In the genomic region with DNA sequence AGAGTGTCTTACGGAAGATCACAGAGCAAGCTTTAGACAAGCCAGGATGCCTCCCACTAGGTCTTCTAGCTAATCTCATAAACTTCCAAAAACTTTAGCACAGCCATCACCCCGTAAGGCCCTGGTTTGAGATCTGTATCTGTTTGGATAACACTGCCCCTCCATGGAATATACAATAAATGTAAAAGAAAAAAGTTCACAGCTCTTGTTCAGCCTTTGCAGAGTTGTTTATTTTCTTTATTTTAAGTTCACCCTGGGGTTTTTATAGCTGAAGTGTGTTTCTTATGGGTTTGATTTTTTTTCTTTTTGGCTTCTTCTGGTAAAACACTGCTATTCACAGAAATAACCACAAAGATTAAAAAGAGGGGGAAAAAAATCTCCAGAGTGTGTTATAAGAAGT, we compare ENCODE assay signal across 2 cellular contexts.
TF ChIP-seq lines count a peak whose summit lies in the region.

No MANE protein-coding gene starts in this region.

TF ChIP-seq in IMR-90, 13 proteins besides CTCF, POLR2A, EP300 and RAD21 (continued from another document):
- TF ChIP-seq CEBPB (IDR thresholded peaks at IDR 0.05; ENCODE audit: low read depth, low read length) = no peak
- TF ChIP-seq BHLHE40 (IDR thresholded peaks at IDR 0.05; ENCODE audit: low read depth, low read length) = no peak
- TF ChIP-seq RCOR1 (IDR thresholded peaks at IDR 0.05; ENCODE audit: insufficient replicate concordance, low read length) = no peak
- no peak for TF ChIP-seq CHD1 (IDR thresholded peaks at IDR 0.05; ENCODE audit: low read depth, low read length)
- no peak for TF ChIP-seq RFX5 (IDR thresholded peaks at IDR 0.05; ENCODE audit: low read depth, low read length)
- no peak for TF ChIP-seq FOS (IDR thresholded peaks at IDR 0.05; ENCODE audit: low read depth, low read length)
- TF ChIP-seq MAZ (IDR thresholded peaks at IDR 0.05; ENCODE audit: borderline replicate concordance, low read depth, low read length) = no peak
- TF ChIP-seq NFE2L2 (IDR thresholded peaks at IDR 0.05; ENCODE audit: low read depth, low read length) = no peak
- TF ChIP-seq, protein P1, sequence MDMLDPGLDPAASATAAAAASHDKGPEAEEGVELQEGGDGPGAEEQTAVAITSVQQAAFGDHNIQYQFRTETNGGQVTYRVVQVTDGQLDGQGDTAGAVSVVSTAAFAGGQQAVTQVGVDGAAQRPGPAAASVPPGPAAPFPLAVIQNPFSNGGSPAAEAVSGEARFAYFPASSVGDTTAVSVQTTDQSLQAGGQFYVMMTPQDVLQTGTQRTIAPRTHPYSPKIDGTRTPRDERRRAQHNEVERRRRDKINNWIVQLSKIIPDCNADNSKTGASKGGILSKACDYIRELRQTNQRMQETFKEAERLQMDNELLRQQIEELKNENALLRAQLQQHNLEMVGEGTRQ (IDR thresholded peaks at IDR 0.05; ENCODE audit: low read depth, low read length) = no peak

TF ChIP-seq in WTC11, 78 proteins besides CTCF, POLR2A, EP300 and RAD21 (continued from another document):
- TF ChIP-seq ZNF121 (CRISPR knock-in tag; IDR thresholded peaks at IDR 0.05) (no peak), MXD4 (CRISPR knock-in tag; IDR thresholded peaks at IDR 0.05; ENCODE audit: borderline replicate concordance) (no peak), ZNF138 (CRISPR knock-in tag; conservative IDR thresholded peaks at IDR 0.05) (no peak), GTF2I (CRISPR knock-in tag; conservative IDR thresholded peaks at IDR 0.05) (no peak), KAT7 (CRISPR knock-in tag; IDR thresholded peaks at IDR 0.05; ENCODE audit: borderline replicate concordance) (no peak), CREB1 (CRISPR knock-in tag; IDR thresholded peaks at IDR 0.05) (no peak), ESRRA (CRISPR knock-in tag; IDR thresholded peaks at IDR 0.05; ENCODE audit: borderline replicate concordance) (no peak), CBFB (CRISPR knock-in tag; IDR thresholded peaks at IDR 0.05; ENCODE audit: low read depth) (no peak), ZNF423 (CRISPR knock-in tag; IDR thresholded peaks at IDR 0.05) (no peak), OVOL2 (CRISPR knock-in tag; IDR thresholded peaks at IDR 0.05; ENCODE audit: borderline replicate concordance) (no peak)
- TF ChIP-seq, protein P2, sequence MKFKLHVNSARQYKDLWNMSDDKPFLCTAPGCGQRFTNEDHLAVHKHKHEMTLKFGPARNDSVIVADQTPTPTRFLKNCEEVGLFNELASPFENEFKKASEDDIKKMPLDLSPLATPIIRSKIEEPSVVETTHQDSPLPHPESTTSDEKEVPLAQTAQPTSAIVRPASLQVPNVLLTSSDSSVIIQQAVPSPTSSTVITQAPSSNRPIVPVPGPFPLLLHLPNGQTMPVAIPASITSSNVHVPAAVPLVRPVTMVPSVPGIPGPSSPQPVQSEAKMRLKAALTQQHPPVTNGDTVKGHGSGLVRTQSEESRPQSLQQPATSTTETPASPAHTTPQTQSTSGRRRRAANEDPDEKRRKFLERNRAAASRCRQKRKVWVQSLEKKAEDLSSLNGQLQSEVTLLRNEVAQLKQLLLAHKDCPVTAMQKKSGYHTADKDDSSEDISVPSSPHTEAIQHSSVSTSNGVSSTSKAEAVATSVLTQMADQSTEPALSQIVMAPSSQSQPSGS (CRISPR knock-in tag; IDR thresholded peaks at IDR 0.05; ENCODE audit: borderline replicate concordance, low read depth) = no peak
- TF ChIP-seq, protein P3, sequence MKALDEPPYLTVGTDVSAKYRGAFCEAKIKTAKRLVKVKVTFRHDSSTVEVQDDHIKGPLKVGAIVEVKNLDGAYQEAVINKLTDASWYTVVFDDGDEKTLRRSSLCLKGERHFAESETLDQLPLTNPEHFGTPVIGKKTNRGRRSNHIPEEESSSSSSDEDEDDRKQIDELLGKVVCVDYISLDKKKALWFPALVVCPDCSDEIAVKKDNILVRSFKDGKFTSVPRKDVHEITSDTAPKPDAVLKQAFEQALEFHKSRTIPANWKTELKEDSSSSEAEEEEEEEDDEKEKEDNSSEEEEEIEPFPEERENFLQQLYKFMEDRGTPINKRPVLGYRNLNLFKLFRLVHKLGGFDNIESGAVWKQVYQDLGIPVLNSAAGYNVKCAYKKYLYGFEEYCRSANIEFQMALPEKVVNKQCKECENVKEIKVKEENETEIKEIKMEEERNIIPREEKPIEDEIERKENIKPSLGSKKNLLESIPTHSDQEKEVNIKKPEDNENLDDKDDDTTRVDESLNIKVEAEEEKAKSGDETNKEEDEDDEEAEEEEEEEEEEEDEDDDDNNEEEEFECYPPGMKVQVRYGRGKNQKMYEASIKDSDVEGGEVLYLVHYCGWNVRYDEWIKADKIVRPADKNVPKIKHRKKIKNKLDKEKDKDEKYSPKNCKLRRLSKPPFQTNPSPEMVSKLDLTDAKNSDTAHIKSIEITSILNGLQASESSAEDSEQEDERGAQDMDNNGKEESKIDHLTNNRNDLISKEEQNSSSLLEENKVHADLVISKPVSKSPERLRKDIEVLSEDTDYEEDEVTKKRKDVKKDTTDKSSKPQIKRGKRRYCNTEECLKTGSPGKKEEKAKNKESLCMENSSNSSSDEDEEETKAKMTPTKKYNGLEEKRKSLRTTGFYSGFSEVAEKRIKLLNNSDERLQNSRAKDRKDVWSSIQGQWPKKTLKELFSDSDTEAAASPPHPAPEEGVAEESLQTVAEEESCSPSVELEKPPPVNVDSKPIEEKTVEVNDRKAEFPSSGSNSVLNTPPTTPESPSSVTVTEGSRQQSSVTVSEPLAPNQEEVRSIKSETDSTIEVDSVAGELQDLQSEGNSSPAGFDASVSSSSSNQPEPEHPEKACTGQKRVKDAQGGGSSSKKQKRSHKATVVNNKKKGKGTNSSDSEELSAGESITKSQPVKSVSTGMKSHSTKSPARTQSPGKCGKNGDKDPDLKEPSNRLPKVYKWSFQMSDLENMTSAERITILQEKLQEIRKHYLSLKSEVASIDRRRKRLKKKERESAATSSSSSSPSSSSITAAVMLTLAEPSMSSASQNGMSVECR (CRISPR knock-in tag; IDR thresholded peaks at IDR 0.05; ENCODE audit: borderline replicate concordance) = no peak
- TF ChIP-seq, protein P4, sequence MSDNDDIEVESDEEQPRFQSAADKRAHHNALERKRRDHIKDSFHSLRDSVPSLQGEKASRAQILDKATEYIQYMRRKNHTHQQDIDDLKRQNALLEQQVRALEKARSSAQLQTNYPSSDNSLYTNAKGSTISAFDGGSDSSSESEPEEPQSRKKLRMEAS (CRISPR knock-in tag; IDR thresholded peaks at IDR 0.05) = no peak
